Comparison of ENCODE assay signal across 20 cellular contexts in genomic region chr18:3492721-3493120, GRCh38.
"Had no signal": no experiment of that assay in that cellular context is flagged by ENCODE, and none has a peak within 500 bp of the region (broad histone marks: within the 10 kb centered on the region; RNA-seq: fewer than 3 reads in every experiment).

No MANE protein-coding gene starts in this region.

- DNase-seq: effector memory CD8-positive, alpha-beta T cell; gastrocnemius medialis; heart right ventricle; hypothalamus; naive thymus-derived CD4-positive, alpha-beta T cell; posterior cingulate gyrus; spleen; stimulated activated CD4-positive, alpha-beta T cell treated with anti-CD3 and anti-CD28 coated beads, Interleukin-15, amount 100 ng/mL, for 24 hours; stimulated activated CD4-positive, alpha-beta T cell treated with anti-CD3 and anti-CD28 coated beads, Interleukin-1b, Interleukin-23, amount 100 ng/mL, for 48 hours; stimulated activated CD4-positive, alpha-beta T cell treated with anti-CD3 and anti-CD28 coated beads, Interleukin-4, amount 100 ng/mL, for 4 hours; stimulated activated naive CD4-positive, alpha-beta T cell; stomach; substantia nigra; trophoblast cell had no signal

- H3K4me3 ChIP-seq: esophagus muscularis mucosa, gastrocnemius medialis, stomach, thoracic aorta had no signal

- H3K36me3 ChIP-seq: esophagus muscularis mucosa, gastrocnemius medialis, heart right ventricle, spleen, stomach, thoracic aorta had no signal

- H3K4me1 ChIP-seq: esophagus muscularis mucosa, gastrocnemius medialis, stomach had no signal

- H3K9me3 ChIP-seq: esophagus muscularis mucosa, gastrocnemius medialis, heart right ventricle, spleen, stomach, thoracic aorta had no signal

- H3K27ac ChIP-seq: epithelial cell of prostate, esophagus muscularis mucosa, gastrocnemius medialis, stomach, thoracic aorta had no signal

- H3K9me3 Mint-ChIP-seq: dendritic cell treated with granulocyte-macrophage colony-stimulating factor and Interleukin-4, amounts not matched to agents 40 ng/mL and 50 ng/mL, for 4 days; effector memory CD8-positive, alpha-beta T cell had no signal

- H3K36me3 Mint-ChIP-seq: naive thymus-derived CD4-positive, alpha-beta T cell had no signal

- H3K4me3 Mint-ChIP-seq: effector memory CD8-positive, alpha-beta T cell; neural crest cell had no signal

- H3K27ac Mint-ChIP-seq: effector memory CD8-positive, alpha-beta T cell; naive thymus-derived CD4-positive, alpha-beta T cell had no signal

- ATAC-seq: effector memory CD8-positive, alpha-beta T cell; gastrocnemius medialis; heart right ventricle; naive thymus-derived CD4-positive, alpha-beta T cell; sciatic nerve had no signal
